10 cellular contexts compared by ENCODE assay signal in genomic region chr15:67144609-67145306, GRCh38.
DNase-seq lines count a peak whose midpoint lies in the region; ATAC-seq and TF ChIP-seq lines count a peak whose summit lies in the region.
"Had no signal": no experiment of that assay in that cellular context is flagged by ENCODE, and none has a peak within 500 bp of the region (broad histone marks: within the 10 kb centered on the region; RNA-seq: fewer than 3 reads in every experiment).

No MANE protein-coding gene starts in this region.

- no peak for TF ChIP-seq POLR2A in breast epithelium (IDR thresholded peaks at IDR 0.05)

- H4K20me1 ChIP-seq in neural progenitor cell (ENCODE audit: low read depth), result peaks cover 57% of the 10 kb centered on the region

- H3K4me3 ChIP-seq in CD4-positive, alpha-beta memory T cell (ENCODE audit: low read length in 2 of 2), result no peak overlapping the region
- no peak overlapping the region for H3K4me3 ChIP-seq in MG63
- H3K4me3 ChIP-seq in breast epithelium, result no peak overlapping the region
- no peak overlapping the region for H3K4me3 ChIP-seq in neural progenitor cell
- H3K4me3 ChIP-seq: SK-N-MC had no signal

- peaks cover 77 to 100% (median 92%) of the 10 kb centered on the region in 4 donors for H3K4me1 Mint-ChIP-seq in CD4-positive, alpha-beta memory T cell
- peaks cover 99% of the 10 kb centered on the region for H3K4me1 Mint-ChIP-seq in neural progenitor cell

- no peak overlapping the region for H3K9ac ChIP-seq in neural progenitor cell

- H3K4me3 Mint-ChIP-seq in CD4-positive, alpha-beta memory T cell, result peak overlapping the region in 7 of 8 donors; percentile 15 to 84 (median 59)
- peak overlapping the region; percentile 39 for H3K4me3 Mint-ChIP-seq in neural progenitor cell

- peaks cover 100% of the 10 kb centered on the region for H3K4me1 ChIP-seq in CD4-positive, alpha-beta memory T cell (ENCODE audit: insufficient read depth, low read length)
- H3K4me1 ChIP-seq in breast epithelium (peaks cover 23 to 28% of the 10 kb centered on the region in 2 donors), neural progenitor cell (peaks cover 61% of the 10 kb centered on the region)

- H2AFZ ChIP-seq in neural progenitor cell (replicated peaks), result no peak overlapping the region

- POLR2A ChIA-PET in CD4-positive, alpha-beta memory T cell (lab: Charles Lee; ENCODE audit: partially characterized antibody), result interaction anchor here (1.0 to 1.9 kb wide), 3 partner anchors 11 to 46 kb away, joined by 3 to 5 read pairs (median 3); no protein-coding TSS in a partner anchor

- peaks cover 39% of the 10 kb centered on the region for H3F3A ChIP-seq in neural progenitor cell (ENCODE audit: low read depth)

- H3K9me3 Mint-ChIP-seq in CD4-positive, alpha-beta memory T cell, result no peaks in the 10 kb centered on the region
- H3K9me3 Mint-ChIP-seq in neural progenitor cell, result no peaks in the 10 kb centered on the region
- H3K9me3 Mint-ChIP-seq: naive thymus-derived CD8-positive, alpha-beta T cell had no signal

- H3K79me2 ChIP-seq in neural progenitor cell (ENCODE audit: low read depth), result peaks cover 62% of the 10 kb centered on the region

- no peak overlapping the region for H3K27ac ChIP-seq in CD4-positive, alpha-beta memory T cell (ENCODE audit: low read depth, low read length)
- H3K27ac ChIP-seq in breast epithelium, result peak overlapping the region; percentile 42 to 92
- H3K27ac ChIP-seq in neural progenitor cell, result no peak overlapping the region
- H3K27ac ChIP-seq: SK-N-MC had no signal

- no peaks in the 10 kb centered on the region for H3K27me3 ChIP-seq in CD4-positive, alpha-beta memory T cell (ENCODE audit: insufficient read depth, low read length)
- H3K27me3 ChIP-seq in MG63 (no peaks in the 10 kb centered on the region), breast epithelium (no peaks in the 10 kb centered on the region), neural progenitor cell (no peaks in the 10 kb centered on the region)

- peak overlapping the region; percentile 35 for H3K4me2 ChIP-seq in neural progenitor cell

- peaks cover 8 to 9% of the 10 kb centered on the region in 2 donors for H3K36me3 Mint-ChIP-seq in CD4-positive, alpha-beta memory T cell
- peaks cover 4% of the 10 kb centered on the region for H3K36me3 Mint-ChIP-seq in neural progenitor cell
- H3K36me3 Mint-ChIP-seq: naive thymus-derived CD8-positive, alpha-beta T cell had no signal

- no peaks in the 10 kb centered on the region for H3K36me3 ChIP-seq in CD4-positive, alpha-beta memory T cell (ENCODE audit: insufficient read depth, low read length)
- H3K36me3 ChIP-seq in MG63 (peaks cover 56% of the 10 kb centered on the region), breast epithelium (no peaks in the 10 kb centered on the region), neural progenitor cell (no peaks in the 10 kb centered on the region)

- H3K27me3 Mint-ChIP-seq in CD4-positive, alpha-beta memory T cell, result no peaks in the 10 kb centered on the region
- H3K27me3 Mint-ChIP-seq in neural progenitor cell (ENCODE audit: insufficient read depth, low read depth), result peaks cover 3% of the 10 kb centered on the region
- H3K27me3 Mint-ChIP-seq: naive thymus-derived CD8-positive, alpha-beta T cell had no signal

- intact Hi-C loops in CD4-positive, alpha-beta memory T cell (cut with micrococcal nuclease), result no loop called here
- intact Hi-C loops in breast epithelium (cut with DNase I; ENCODE audit: low total_unique reads) (no loop called here), head of caudate nucleus (cut with DNase I) (no loop called here)

- H3K9me3 ChIP-seq in CD4-positive, alpha-beta memory T cell (ENCODE audit: control insufficient read depth in 1 of 2, low read length in 2 of 2), result no peaks in the 10 kb centered on the region
- H3K9me3 ChIP-seq in MG63 (no peaks in the 10 kb centered on the region), breast epithelium (no peaks in the 10 kb centered on the region), neural progenitor cell (ENCODE audit: low read depth) (no peaks in the 10 kb centered on the region)

- peak in 1 of 5 donors; percentile 32 for DNase-seq in CD4-positive, alpha-beta memory T cell
- DNase-seq in MG63 (peak; percentile 73), breast epithelium (ENCODE audit: low spot score in 2 of 2) (no peak), neural progenitor cell (ENCODE audit: low spot score) (no peak), head of caudate nucleus (no peak), NCI-H2029 (lab: John Stamatoyannopoulos, UW) (no peak), DMS114 treated with DMSO at 0.1 percent for 48 hours (lab: John Stamatoyannopoulos, UW; ENCODE audit: unreplicated experiment) (no peak)
- DNase-seq: naive thymus-derived CD8-positive, alpha-beta T cell had no signal

- TF ChIP-seq CTCF in breast epithelium (IDR thresholded peaks at IDR 0.05) (no peak), neural progenitor cell (IDR thresholded peaks at IDR 0.05) (no peak)

- ATAC-seq in HG03469 (IDR thresholded peaks at IDR 0.05; ENCODE audit: unreplicated experiment), result no peak
- ATAC-seq: naive thymus-derived CD8-positive, alpha-beta T cell had no signal

- peak overlapping the region in 6 of 7 donors; percentile 62 to 95 (median 91) for H3K27ac Mint-ChIP-seq in CD4-positive, alpha-beta memory T cell
- peak overlapping the region; percentile 32 for H3K27ac Mint-ChIP-seq in neural progenitor cell

- CTCF ChIA-PET in CD4-positive, alpha-beta memory T cell (lab: Charles Lee; ENCODE audit: partially characterized antibody), result interaction anchor here (1.0 kb wide), 1 partner anchor 10 kb away, joined by 3 read pairs; no protein-coding TSS in a partner anchor

Comparison
In these comparisons a context has a peak if more than half of its experiments do, and no peak if none do; other contexts are left out.
1. H3K27ac ChIP-seq: peak in breast epithelium (2 of 2); none in CD4-positive, alpha-beta memory T cell (single experiment) and neural progenitor cell (single experiment).